In the genomic region with DNA sequence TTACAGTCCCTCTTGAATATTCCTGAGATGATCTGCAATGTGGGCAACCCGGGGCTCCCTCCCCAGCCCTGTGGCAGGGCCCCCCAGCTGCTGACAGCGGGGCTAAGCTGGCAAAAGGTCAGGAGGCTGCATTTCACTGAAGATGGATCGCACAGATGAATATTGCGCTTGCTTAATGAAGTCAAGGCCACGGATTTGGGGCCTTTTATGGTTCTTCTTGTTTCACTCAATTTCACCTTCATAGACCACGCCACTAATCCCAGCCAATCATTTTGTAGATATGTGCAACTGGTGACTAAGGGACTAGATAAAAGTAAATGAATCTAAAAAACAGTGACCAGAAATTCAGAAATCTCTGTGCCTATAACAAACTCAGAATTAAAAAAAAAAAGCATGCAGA, we compare ENCODE assay signal across 22 cellular contexts. TPM values are rescaled to one million over a fixed set of nuclear protein-coding genes. Genes with fewer than 3 reads are reported as not detected.
"Had no signal": no experiment of that assay in that cellular context is flagged by ENCODE, and none has a peak within 500 bp of the region (broad histone marks: within the 10 kb centered on the region; RNA-seq: fewer than 3 reads in every experiment).

No MANE protein-coding gene starts in this region.

- H3K4me3 Mint-ChIP-seq: activated B cell treated with CpG ODN at 0.5 μM for 24 hours; activated CD4-positive, alpha-beta T cell treated with anti-CD3 and anti-CD28 coated beads, Interleukin-2, amount 10 ng/mL, durations not matched to agents 24 days and 14 days; activated CD8-positive, alpha-beta memory T cell treated with anti-CD3 and anti-CD28 coated beads, Interleukin-2, amount 10 ng/mL, durations not matched to agents 7 days and 5 days; activated naive CD8-positive, alpha-beta T cell treated with anti-CD3 and anti-CD28 coated beads, Interleukin-2, amount 50 U/mL, for 24 hours; activated T-cell treated with anti-CD3 and anti-CD28 coated beads, Interleukin-2, amount 50 U/mL, for 24 hours had no signal

- DNase-seq: activated B cell treated with CpG ODN at 0.5 μM for 24 hours; activated CD4-positive, alpha-beta T cell treated with anti-CD3 and anti-CD28 coated beads for 1 hour; activated CD4-positive, alpha-beta T cell treated with anti-CD3 and anti-CD28 coated beads, Interleukin-2, amount 10 ng/mL, durations not matched to agents 24 days and 14 days; activated CD4-positive, alpha-beta T cell treated with anti-CD3 and anti-CD28 coated beads, Interleukin-2, amount 50 U/mL, for 48 hours; activated CD8-positive, alpha-beta memory T cell treated with anti-CD3 and anti-CD28 coated beads, Interleukin-2, amount 10 ng/mL, durations not matched to agents 7 days and 5 days; activated effector memory CD4-positive, alpha-beta T cell treated with anti-CD3 and anti-CD28 coated beads, Interleukin-2, amount 50 U/mL, for 16 hours; activated naive CD4-positive, alpha-beta T cell treated with Interleukin-2 at 50 U/mL for 16 hours; activated naive CD8-positive, alpha-beta T cell treated with anti-CD3 and anti-CD28 coated beads, Interleukin-2, amount 50 U/mL, for 24 hours; activated T-cell treated with anti-CD3 and anti-CD28 coated beads, Interleukin-2, amount 50 U/mL, for 24 hours; cerebellar nuclear complex; NCI-H1092; NCI-H1930; NCI-H510A treated with DMSO at 0.1 percent for 48 hours; NK-92 treated with Interleukin-12 subunit alpha and Interleukin-12 subunit beta, amount 100 ng/mL, for 24 hours; OCI-M1; RPMI8226; SJCRH30; SW 1271 had no signal

- H3K4me3 ChIP-seq: SJCRH30 had no signal

- H3K27me3 Mint-ChIP-seq: activated CD8-positive, alpha-beta memory T cell treated with anti-CD3 and anti-CD28 coated beads, Interleukin-2, amount 10 ng/mL, durations not matched to agents 7 days and 5 days had no signal

- H3K27me3 ChIP-seq: SJCRH30 had no signal

- H3K27ac ChIP-seq: SJCRH30 had no signal

- H3K4me1 ChIP-seq: SJCRH30 had no signal

- H3K9me3 Mint-ChIP-seq: activated B cell treated with CpG ODN at 0.5 μM for 24 hours; activated CD4-positive, alpha-beta T cell treated with anti-CD3 and anti-CD28 coated beads, Interleukin-2, amount 10 ng/mL, durations not matched to agents 24 days and 14 days; activated naive CD4-positive, alpha-beta T cell treated with anti-CD3 and anti-CD28 coated beads, Interleukin-2, amount 50 U/mL, for 72 hours; activated naive CD8-positive, alpha-beta T cell treated with anti-CD3 and anti-CD28 coated beads, Interleukin-2, amount 50 U/mL, for 24 hours; activated T-cell treated with anti-CD3 and anti-CD28 coated beads, Interleukin-2, amount 50 U/mL, for 24 hours had no signal

- H3K9me3 ChIP-seq: SJCRH30 had no signal

- H3K36me3 Mint-ChIP-seq: activated CD8-positive, alpha-beta memory T cell treated with anti-CD3 and anti-CD28 coated beads, Interleukin-2, amount 10 ng/mL, durations not matched to agents 7 days and 5 days; activated naive CD4-positive, alpha-beta T cell treated with anti-CD3 and anti-CD28 coated beads, Interleukin-2, amount 50 U/mL, for 72 hours had no signal

- H3K27ac Mint-ChIP-seq: activated B cell treated with CpG ODN at 0.5 μM for 24 hours; activated CD4-positive, alpha-beta T cell treated with anti-CD3 and anti-CD28 coated beads, Interleukin-2, amount 10 ng/mL, durations not matched to agents 24 days and 14 days; activated CD8-positive, alpha-beta memory T cell treated with anti-CD3 and anti-CD28 coated beads, Interleukin-2, amount 10 ng/mL, durations not matched to agents 7 days and 5 days; activated naive CD4-positive, alpha-beta T cell treated with anti-CD3 and anti-CD28 coated beads, Interleukin-2, amount 50 U/mL, for 72 hours; activated naive CD8-positive, alpha-beta T cell treated with anti-CD3 and anti-CD28 coated beads, Interleukin-2, amount 50 U/mL, for 24 hours; activated T-cell treated with anti-CD3 and anti-CD28 coated beads, Interleukin-2, amount 50 U/mL, for 24 hours had no signal

- ATAC-seq: activated CD8-positive, alpha-beta memory T cell treated with anti-CD3 and anti-CD28 coated beads, Interleukin-2, amount 10 ng/mL, durations not matched to agents 7 days and 5 days; activated naive CD4-positive, alpha-beta T cell treated with anti-CD3 and anti-CD28 coated beads, Interleukin-2, amount 50 U/mL, for 72 hours; activated naive CD8-positive, alpha-beta T cell treated with anti-CD3 and anti-CD28 coated beads, Interleukin-2, amount 50 U/mL, for 24 hours; Panc1; Right ventricle myocardium inferior; SK-N-SH treated with all-trans-retinoic acid at 6 μM for 48 hours had no signal

- H3K36me3 ChIP-seq: SJCRH30 had no signal

RNA-seq across cellular contexts. Expression of a gene that starts 50.8 kb away (rescaled TPM):
- total RNA-seq: SJCRH30 had no signal
